10 cellular contexts compared by ENCODE assay signal in genomic region chr3:54188176-54188791, GRCh38.
A peak's percentile ranks its signal among the peaks of the same experiment; 100 is the strongest.
DNase-seq lines count a peak whose midpoint lies in the region; ATAC-seq and TF ChIP-seq lines count a peak whose summit lies in the region.
"Had no signal": no experiment of that assay in that cellular context is flagged by ENCODE, and none has a peak within 500 bp of the region (broad histone marks: within the 10 kb centered on the region; RNA-seq: fewer than 3 reads in every experiment).

No MANE protein-coding gene starts in this region.

- no peak overlapping the region for H3K27ac ChIP-seq in trophoblast cell (ENCODE audit: low read depth, low read length)
- H3K27ac ChIP-seq in vagina, result no peak overlapping the region

- no peak overlapping the region for H3K4me2 ChIP-seq in trophoblast cell (ENCODE audit: low read length)

- peaks cover 7% of the 10 kb centered on the region for H3K9me3 Mint-ChIP-seq in activated T-cell treated with anti-CD3 and anti-CD28 coated beads, Interleukin-2, amount 50 U/mL, for 4 hours

- no peaks in the 10 kb centered on the region for H3K27me3 Mint-ChIP-seq in activated T-cell treated with anti-CD3 and anti-CD28 coated beads, Interleukin-2, amount 50 U/mL, for 4 hours (ENCODE audit: low read depth)

- H3K27me3 ChIP-seq in trophoblast cell (ENCODE audit: insufficient read depth, low read length) (no peaks in the 10 kb centered on the region), vagina (no peaks in the 10 kb centered on the region)

- no CpG with 5 or more reads among the region's 6 CpGs for whole genome bisulfite sequencing in trophoblast cell (ENCODE audit: extremely low coverage, insufficient coverage, insufficient read length)

- no peaks in the 10 kb centered on the region for H3K79me1 ChIP-seq in trophoblast cell (ENCODE audit: low read length)

- H3K79me2 ChIP-seq in trophoblast cell (ENCODE audit: control insufficient read depth, insufficient read depth, low read length, poor library complexity), result no peaks in the 10 kb centered on the region

- DNase-seq in activated T-cell treated with anti-CD3 and anti-CD28 coated beads for 4 hours (peak; percentile 1), RKO (ENCODE audit: low spot score) (peak; percentile 75), epithelial cell of esophagus (ENCODE audit: low read depth) (peak; percentile 70), trophoblast cell (peak; percentile 53 to 82), NCI-H146 (lab: John Stamatoyannopoulos, UW) (no peak), vagina (ENCODE audit: extremely low spot score in 2 of 2) (no peak), NCI-H748 treated with DMSO at 0.1 percent for 48 hours (lab: John Stamatoyannopoulos, UW) (no peak)
- DNase-seq in activated T-cell treated with anti-CD3 and anti-CD28 coated beads, Interleukin-2, amount 50 U/mL, for 4 hours, result no peak

- no peaks in the 10 kb centered on the region for H3K4me1 Mint-ChIP-seq in activated T-cell treated with anti-CD3 and anti-CD28 coated beads, Interleukin-2, amount 50 U/mL, for 4 hours (ENCODE audit: low read depth)
- H3K4me1 Mint-ChIP-seq: nephron had no signal

- H3K4ac ChIP-seq in trophoblast cell (ENCODE audit: low read depth, low read length), result no peak overlapping the region

- no peak overlapping the region for H2BK5ac ChIP-seq in trophoblast cell (ENCODE audit: low read depth, low read length, poor library complexity)

- no peak overlapping the region for H2AK5ac ChIP-seq in trophoblast cell (ENCODE audit: low read length)

- no peaks in the 10 kb centered on the region for H3K36me3 Mint-ChIP-seq in activated T-cell treated with anti-CD3 and anti-CD28 coated beads, Interleukin-2, amount 50 U/mL, for 4 hours (ENCODE audit: insufficient read depth)

- no peak overlapping the region for H3K14ac ChIP-seq in trophoblast cell (ENCODE audit: low read length)

- H3K9ac ChIP-seq in trophoblast cell (ENCODE audit: low read length), result no peak overlapping the region

- no peak overlapping the region for H4K12ac ChIP-seq in trophoblast cell (ENCODE audit: low read depth, low read length)

- H3K4me3 ChIP-seq in epithelial cell of esophagus (ENCODE audit: low read length), result no peak overlapping the region
- H3K4me3 ChIP-seq in trophoblast cell (ENCODE audit: low read depth, low read length), result no peak overlapping the region
- no peak overlapping the region for H3K4me3 ChIP-seq in vagina

- no peak overlapping the region for H2AFZ ChIP-seq in trophoblast cell (ENCODE audit: insufficient read depth, low read length, poor library complexity)

- H3K23ac ChIP-seq in trophoblast cell (ENCODE audit: low read length), result no peak overlapping the region

- H3K18ac ChIP-seq in trophoblast cell (ENCODE audit: low read length), result no peak overlapping the region

- H2BK120ac ChIP-seq in trophoblast cell (ENCODE audit: insufficient read depth, low read length, poor library complexity), result no peak overlapping the region

- no peak overlapping the region for H2BK12ac ChIP-seq in trophoblast cell (ENCODE audit: low read length)

- no peak for ATAC-seq in activated T-cell treated with anti-CD3 and anti-CD28 coated beads, Interleukin-2, amount 50 U/mL, for 4 hours

- no peak overlapping the region for H4K8ac ChIP-seq in trophoblast cell (ENCODE audit: low read depth, low read length)

- H3K9me3 ChIP-seq in trophoblast cell (ENCODE audit: insufficient read depth, low read depth, low read length), result no peaks in the 10 kb centered on the region
- H3K9me3 ChIP-seq in vagina, result no peaks in the 10 kb centered on the region

- no peaks in the 10 kb centered on the region for H3K36me3 ChIP-seq in trophoblast cell (ENCODE audit: control insufficient read depth in 1 of 2, insufficient read depth in 2 of 2, low read length in 2 of 2)
- H3K36me3 ChIP-seq in vagina, result no peaks in the 10 kb centered on the region

- TF ChIP-seq CTCF in epithelial cell of esophagus (IDR thresholded peaks at IDR 0.05; ENCODE audit: insufficient read depth, low read depth, low read length, missing control alignments), result no peak
- TF ChIP-seq CTCF in vagina (IDR thresholded peaks at IDR 0.05), result no peak

- no peak for TF ChIP-seq POLR2A in vagina (IDR thresholded peaks at IDR 0.05)

- no peak overlapping the region for H4K91ac ChIP-seq in trophoblast cell (ENCODE audit: low read depth, low read length)

- H3K4me1 ChIP-seq in trophoblast cell (ENCODE audit: control insufficient read depth in 1 of 2, insufficient read depth in 2 of 2, low read length in 2 of 2) (no peaks in the 10 kb centered on the region), vagina (no peaks in the 10 kb centered on the region)

- no peak overlapping the region for H3K4me3 Mint-ChIP-seq in activated T-cell treated with anti-CD3 and anti-CD28 coated beads, Interleukin-2, amount 50 U/mL, for 4 hours
- H3K4me3 Mint-ChIP-seq: CD4-positive, alpha-beta T cell; nephron had no signal

- intact Hi-C loops in vagina (cut with DNase I), result no loop called here

Comparison
In these comparisons a context has a peak if more than half of its experiments do, and no peak if none do; other contexts are left out.
1. DNase-seq: peak in activated T-cell treated with anti-CD3 and anti-CD28 coated beads for 4 hours (single experiment), RKO (single experiment), epithelial cell of esophagus (single experiment) and trophoblast cell (2 of 2); none in activated T-cell treated with anti-CD3 and anti-CD28 coated beads, Interleukin-2, amount 50 U/mL, for 4 hours (single experiment), NCI-H146 (single experiment), vagina (0 of 2) and NCI-H748 treated with DMSO at 0.1 percent for 48 hours (single experiment).